4 cellular contexts compared by ENCODE assay signal in the genomic region with DNA sequence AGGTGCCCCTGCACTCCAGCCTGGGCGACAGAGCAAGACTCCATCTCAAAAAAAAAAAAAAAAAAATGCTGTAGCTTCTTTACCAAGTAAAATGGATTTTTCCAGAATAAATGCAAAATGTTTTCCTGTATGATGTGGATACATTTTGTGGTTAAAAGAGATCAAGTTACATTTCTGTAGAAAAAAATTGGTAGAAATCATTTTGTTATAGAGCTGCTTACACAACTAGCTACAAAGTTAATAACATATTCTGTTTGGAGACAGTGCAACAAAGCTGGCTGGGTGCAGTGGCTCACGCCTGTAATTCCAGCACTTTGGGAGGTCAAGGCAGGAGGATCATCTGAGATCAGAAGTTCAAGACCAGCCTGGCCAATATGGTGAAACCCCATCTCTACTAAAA. TPM values are rescaled to one million over a fixed set of nuclear protein-coding genes. Genes with fewer than 3 reads are reported as not detected.
"Had no signal": no experiment of that assay in that cellular context is flagged by ENCODE, and none has a peak within 500 bp of the region (broad histone marks: within the 10 kb centered on the region; RNA-seq: fewer than 3 reads in every experiment).

No MANE protein-coding gene starts in this region.

RNA-seq across cellular contexts. Expression of a gene that starts 8.0 kb away (rescaled TPM):
- total RNA-seq: H4, H7, HT-29 had no signal
- polyA plus RNA-seq: IgD-negative memory B cell had no signal
